ENCODE assay signal across 24 cellular contexts in genomic region chrX:125952973-125953372, GRCh38.
DNase-seq lines count a peak whose midpoint lies in the region; ATAC-seq, FAIRE-seq and TF ChIP-seq lines count a peak whose summit lies in the region.
"Had no signal": no experiment of that assay in that cellular context is flagged by ENCODE, and none has a peak within 500 bp of the region (broad histone marks: within the 10 kb centered on the region; RNA-seq: fewer than 3 reads in every experiment).

No MANE protein-coding gene starts in this region.

- CTCF ChIA-PET in HepG2 (lab: Yijun Ruan, JAX; ENCODE audit: low intra/inter-chr PET ratio, low total read pairs): no interaction called here

- no peak for TF ChIP-seq POLR2A in HepG2 (IDR thresholded peaks at IDR 0.05; ENCODE audit: insufficient read depth in 1 of 2, low read depth in 2 of 2, low read length in 2 of 2)
- no peak for TF ChIP-seq POLR2A in right lobe of liver (IDR thresholded peaks at IDR 0.05)
- TF ChIP-seq POLR2A in sigmoid colon (IDR thresholded peaks at IDR 0.05): no peak

- H3K9ac ChIP-seq in HepG2 (ENCODE audit: insufficient read depth, low read depth, low read length) (no peak overlapping the region), astrocyte (ENCODE audit: low read length) (no peak overlapping the region)
- H3K9ac ChIP-seq: BLaER1 treated with 17β-estradiol and CSF1 and Interleukin-3, amounts not matched to agents 10 nM and 100 nM had no signal

- no peak for DNase-seq in HepG2 (ENCODE audit: low spot score)
- no peak for DNase-seq in right lobe of liver
- DNase-seq in D721Med (ENCODE audit: insufficient read length, low spot score): no peak
- DNase-seq in astrocyte (ENCODE audit: low read depth): no peak
- no peak for DNase-seq in neural crest cell (ENCODE audit: low read depth, low spot score)
- no peak for DNase-seq in DMS 273 treated with DMSO at 0.1 percent for 48 hours (lab: John Stamatoyannopoulos, UW)
- DNase-seq in sigmoid colon: no peak
- DNase-seq: AML-193; Caco-2; Calu3; CD4-positive, alpha-beta T cell; CD8-positive, alpha-beta T cell; DMS79; DND-41; EL; GDM1 had no signal

- H3K79me2 ChIP-seq in HepG2 (ENCODE audit: insufficient read depth, low read length) (no peaks in the 10 kb centered on the region), astrocyte (ENCODE audit: insufficient read depth, low read length) (no peaks in the 10 kb centered on the region)

- H3K36me3 ChIP-seq in HepG2 (replicated peaks in 1 of 2; ENCODE audit: control insufficient read depth in 1 of 2, insufficient read depth in 2 of 2, low read length in 2 of 2): no peaks in the 10 kb centered on the region
- no peaks in the 10 kb centered on the region for H3K36me3 ChIP-seq in right lobe of liver
- H3K36me3 ChIP-seq in astrocyte (ENCODE audit: insufficient read depth, low read length): no peaks in the 10 kb centered on the region
- no peaks in the 10 kb centered on the region for H3K36me3 ChIP-seq in sigmoid colon
- H3K36me3 ChIP-seq: BLaER1 treated with 17β-estradiol and CSF1 and Interleukin-3, amounts not matched to agents 10 nM and 100 nM had no signal

- WGBS in HepG2 (ENCODE audit: low lambda C conversion rate): 33% methylated on average over 1 of the region's 1 CpG
- 33% methylated on average over 1 of the region's 1 CpG for WGBS in right lobe of liver (ENCODE audit: insufficient coverage, low coverage, low lambda C conversion rate, missing lambda C conversion rate)
- whole genome bisulfite sequencing in sigmoid colon, 2 donors: 87 to 95% methylated on average over 1 of the region's 1 CpG

- H3K27ac ChIP-seq in HepG2 (ENCODE audit: extremely low read length, insufficient read depth, low read length): no peak overlapping the region
- H3K27ac ChIP-seq in right lobe of liver: no peak overlapping the region
- no peak overlapping the region for H3K27ac ChIP-seq in astrocyte (ENCODE audit: low read depth, low read length)
- no peak overlapping the region for H3K27ac ChIP-seq in sigmoid colon
- H3K27ac ChIP-seq: 22Rv1; BLaER1 treated with 17β-estradiol and CSF1 and Interleukin-3, amounts not matched to agents 10 nM and 100 nM; C4-2B had no signal

- H3K4me1 ChIP-seq in HepG2 (ENCODE audit: insufficient read depth, low read length) (no peaks in the 10 kb centered on the region), right lobe of liver (no peaks in the 10 kb centered on the region), astrocyte (ENCODE audit: insufficient read depth, low read length) (no peaks in the 10 kb centered on the region), sigmoid colon (no peaks in the 10 kb centered on the region)
- H3K4me1 ChIP-seq: BLaER1 treated with 17β-estradiol and CSF1 and Interleukin-3, amounts not matched to agents 10 nM and 100 nM; Caco-2 had no signal

- no peak for TF ChIP-seq RAD21 in HepG2 (CRISPR knock-in tag; IDR thresholded peaks at IDR 0.05)

- FAIRE-seq in HepG2 (lab: Jason Lieb, UNC) (no peak), D721Med (lab: Jason Lieb, UNC) (peak; percentile 51), astrocyte (lab: Jason Lieb, UNC) (peak; percentile 66)
- FAIRE-seq: GM12878, GM12892, GM18507 had no signal

- H3K27me3 ChIP-seq in HepG2 (ENCODE audit: control insufficient read depth in 1 of 2, insufficient read depth in 2 of 2, low read length in 2 of 2) (no peaks in the 10 kb centered on the region), right lobe of liver (peaks cover 0 to 4% of the 10 kb centered on the region in 2 donors), astrocyte (ENCODE audit: insufficient read depth, low read length) (no peaks in the 10 kb centered on the region), sigmoid colon (no peaks in the 10 kb centered on the region)

- in situ Hi-C loops in HepG2 (cut with HindIII; ENCODE audit: extremely low pct_ligation_motif_present, low pct_unique_long_range_greater_than_20kb): no loop called here

- H3K36me3 Mint-ChIP-seq in astrocyte (ENCODE audit: low read depth, unreplicated experiment) (no peaks in the 10 kb centered on the region), neural crest cell (ENCODE audit: low read depth) (no peaks in the 10 kb centered on the region)
- H3K36me3 Mint-ChIP-seq: CD8-positive, alpha-beta T cell had no signal

- H3K9me3 Mint-ChIP-seq in astrocyte (ENCODE audit: unreplicated experiment): no peaks in the 10 kb centered on the region
- no peaks in the 10 kb centered on the region for H3K9me3 Mint-ChIP-seq in neural crest cell
- H3K9me3 Mint-ChIP-seq: CD4-positive, alpha-beta T cell; CD8-positive, alpha-beta T cell had no signal

- BruUV-seq in HepG2 (replicated peaks; lab: Mats Ljungman, UMichigan): no TSS peak

- no peak for TF ChIP-seq CTCF in HepG2 (CRISPR knock-in tag; IDR thresholded peaks at IDR 0.05)
- TF ChIP-seq CTCF in right lobe of liver (IDR thresholded peaks at IDR 0.05): no peak
- TF ChIP-seq CTCF in D721Med (IDR thresholded peaks at IDR 0.05; ENCODE audit: insufficient read depth, missing control alignments): no peak
- TF ChIP-seq CTCF in astrocyte (IDR thresholded peaks at IDR 0.05; ENCODE audit: insufficient read depth, low read depth, low read length): no peak
- TF ChIP-seq CTCF in neural crest cell (conservative IDR thresholded peaks at IDR 0.05): no peak
- no peak for TF ChIP-seq CTCF in sigmoid colon (IDR thresholded peaks at IDR 0.05)

- H3K4me3 Mint-ChIP-seq in astrocyte (ENCODE audit: unreplicated experiment) (no peak overlapping the region), neural crest cell (no peak overlapping the region)
- H3K4me3 Mint-ChIP-seq: B cell; CD4-positive, alpha-beta T cell; CD8-positive, alpha-beta T cell had no signal

- ATAC-seq in HepG2 (no peak), right lobe of liver (no peak), GM19351 (IDR thresholded peaks at IDR 0.05; ENCODE audit: unreplicated experiment) (no peak)
- ATAC-seq: CD8-positive, alpha-beta T cell; GM12878 had no signal

- intact Hi-C loops in HepG2 (cut with micrococcal nuclease; ENCODE audit: unreplicated experiment): no loop called here
- intact Hi-C loops in right lobe of liver (cut with DNase I): no loop called here
- intact Hi-C loops in sigmoid colon (cut with DNase I): no loop called here

- no peak overlapping the region for H2AFZ ChIP-seq in HepG2 (ENCODE audit: low read length)
- H2AFZ ChIP-seq in astrocyte (ENCODE audit: low read depth, low read length): no peak overlapping the region

- H3K4me2 ChIP-seq in HepG2 (ENCODE audit: low read depth, low read length) (no peak overlapping the region), astrocyte (ENCODE audit: low read length) (no peak overlapping the region)
- H3K4me2 ChIP-seq: BLaER1 treated with 17β-estradiol and CSF1 and Interleukin-3, amounts not matched to agents 10 nM and 100 nM had no signal

- no peak for TF ChIP-seq EP300 in HepG2 (IDR thresholded peaks at IDR 0.05; ENCODE audit: low read depth in 2 of 2, low read length in 2 of 2)
- TF ChIP-seq EP300 in HepG2 (CRISPR knock-in tag; IDR thresholded peaks at IDR 0.05; ENCODE audit: borderline replicate concordance): no peak
- no peak for TF ChIP-seq EP300 in sigmoid colon (IDR thresholded peaks at IDR 0.05)

- peaks cover 29% of the 10 kb centered on the region for H3K9me3 ChIP-seq in HepG2 (ENCODE audit: low read length)
- no peaks in the 10 kb centered on the region for H3K9me3 ChIP-seq in right lobe of liver
- no peaks in the 10 kb centered on the region for H3K9me3 ChIP-seq in astrocyte (ENCODE audit: insufficient read depth, low read depth, low read length)
- no peaks in the 10 kb centered on the region for H3K9me3 ChIP-seq in sigmoid colon
- H3K9me3 ChIP-seq: BLaER1 treated with 17β-estradiol and CSF1 and Interleukin-3, amounts not matched to agents 10 nM and 100 nM; Caco-2 had no signal

- POLR2A ChIA-PET in HepG2 (lab: Yijun Ruan, JAX): no interaction called here

- H3K4me3 ChIP-seq in HepG2 (replicated peaks in 1 of 3; ENCODE audit: insufficient read depth in 1 of 3, low read depth in 2 of 3, low read length in 3 of 3): no peak overlapping the region
- no peak overlapping the region for H3K4me3 ChIP-seq in right lobe of liver
- no peak overlapping the region for H3K4me3 ChIP-seq in astrocyte (ENCODE audit: insufficient read depth, low read depth, low read length)
- H3K4me3 ChIP-seq in sigmoid colon: no peak overlapping the region
- H3K4me3 ChIP-seq: BLaER1 treated with 17β-estradiol and CSF1 and Interleukin-3, amounts not matched to agents 10 nM and 100 nM; GM12878 had no signal

- no peak overlapping the region for H3K27ac Mint-ChIP-seq in astrocyte (ENCODE audit: unreplicated experiment)
- H3K27ac Mint-ChIP-seq in neural crest cell (ENCODE audit: unreplicated experiment): peak overlapping the region; percentile 6
- H3K27ac Mint-ChIP-seq: B cell; CD4-positive, alpha-beta T cell; CD8-positive, alpha-beta T cell had no signal

- H3K4me1 Mint-ChIP-seq in astrocyte (ENCODE audit: low read depth, unreplicated experiment): no peaks in the 10 kb centered on the region
- no peaks in the 10 kb centered on the region for H3K4me1 Mint-ChIP-seq in neural crest cell
- H3K4me1 Mint-ChIP-seq: B cell had no signal

- H3K27me3 Mint-ChIP-seq in astrocyte (ENCODE audit: low read depth, unreplicated experiment) (no peaks in the 10 kb centered on the region), neural crest cell (ENCODE audit: low read depth) (no peaks in the 10 kb centered on the region)
- H3K27me3 Mint-ChIP-seq: B cell; CD4-positive, alpha-beta T cell had no signal

- H4K20me1 ChIP-seq in HepG2 (ENCODE audit: insufficient read depth, low read length): no peaks in the 10 kb centered on the region
- no peaks in the 10 kb centered on the region for H4K20me1 ChIP-seq in astrocyte (ENCODE audit: insufficient read depth, low read length)
- H4K20me1 ChIP-seq: BLaER1 treated with 17β-estradiol and CSF1 and Interleukin-3, amounts not matched to agents 10 nM and 100 nM had no signal

TF ChIP-seq in HepG2, 621 proteins besides CTCF, POLR2A, EP300 and RAD21:
- TF ChIP-seq, protein P1, sequence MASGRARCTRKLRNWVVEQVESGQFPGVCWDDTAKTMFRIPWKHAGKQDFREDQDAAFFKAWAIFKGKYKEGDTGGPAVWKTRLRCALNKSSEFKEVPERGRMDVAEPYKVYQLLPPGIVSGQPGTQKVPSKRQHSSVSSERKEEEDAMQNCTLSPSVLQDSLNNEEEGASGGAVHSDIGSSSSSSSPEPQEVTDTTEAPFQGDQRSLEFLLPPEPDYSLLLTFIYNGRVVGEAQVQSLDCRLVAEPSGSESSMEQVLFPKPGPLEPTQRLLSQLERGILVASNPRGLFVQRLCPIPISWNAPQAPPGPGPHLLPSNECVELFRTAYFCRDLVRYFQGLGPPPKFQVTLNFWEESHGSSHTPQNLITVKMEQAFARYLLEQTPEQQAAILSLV (CRISPR knock-in tag; IDR thresholded peaks at IDR 0.05; ENCODE audit: borderline replicate concordance): no peak
- TF ChIP-seq MAFF (IDR thresholded peaks at IDR 0.05; ENCODE audit: low read depth, low read length) (peak; percentile 71), KMT2A (CRISPR knock-in tag; IDR thresholded peaks at IDR 0.05) (no peak), KDM2A (CRISPR knock-in tag; IDR thresholded peaks at IDR 0.05; ENCODE audit: borderline replicate concordance, low read depth) (no peak), MAFK (conservative IDR thresholded peaks at IDR 0.05 in 1 of 2, IDR thresholded peaks at IDR 0.05 in 1 of 2; ENCODE audit: low read length in 2 of 2) (peak; percentile 28 to 66; a peak in 3 of 4 replicates)
